ENCODE assay signal across 8 cellular contexts in the genomic region with DNA sequence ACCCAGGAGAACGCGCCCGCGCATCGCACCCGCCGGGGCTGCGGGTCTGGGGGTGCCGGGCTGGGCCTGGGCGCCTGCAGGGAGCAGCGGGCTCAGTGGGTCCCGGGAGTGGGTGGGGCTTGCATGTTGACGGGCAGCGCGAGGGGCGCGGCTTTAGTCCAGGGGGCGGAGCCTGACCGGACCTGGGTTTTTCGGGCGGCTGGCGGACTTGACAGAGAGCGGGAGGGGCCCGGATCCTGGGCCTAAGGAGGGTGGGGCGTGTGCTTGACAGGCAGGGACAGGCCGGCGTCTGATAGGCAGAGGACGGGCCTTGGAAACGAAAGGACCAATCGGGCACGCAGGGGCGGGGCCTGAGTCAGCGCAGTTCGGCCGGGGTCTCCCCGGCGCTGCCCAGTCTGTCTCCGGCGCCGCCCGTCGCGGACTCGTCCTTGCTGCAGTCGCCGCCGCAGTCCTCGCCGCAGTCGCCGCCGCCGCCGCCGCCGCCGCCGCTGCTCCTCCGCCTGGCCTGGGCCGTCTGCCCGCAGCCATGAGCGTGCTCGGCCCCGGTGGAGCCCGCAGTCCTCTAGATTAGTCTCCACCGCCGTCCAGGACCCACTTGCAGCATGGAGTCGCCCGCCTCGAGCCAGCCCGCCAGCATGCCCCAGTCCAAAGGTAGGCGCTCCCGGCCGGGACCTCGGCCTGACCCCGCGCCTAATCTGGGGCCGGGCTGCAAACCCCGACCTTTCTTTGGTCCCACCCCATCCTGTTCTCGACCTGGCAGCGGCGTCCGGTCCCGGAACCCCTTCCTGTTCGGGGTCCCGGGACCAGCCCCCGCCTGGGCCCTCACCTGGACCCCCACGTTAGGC. TPM values are rescaled to one million over a fixed set of nuclear protein-coding genes. Genes with fewer than 3 reads are reported as not detected.
DNase-seq lines count a peak whose midpoint lies in the region; ATAC-seq and TF ChIP-seq lines count a peak whose summit lies in the region.

A gene (plus strand): TSS at position 393 of the 845 bp plus-strand sequence. CDS start 210 bp downstream, at position 603.

- no TSS peak for BruUV-seq in OCI-LY7 (replicated peaks; lab: Mats Ljungman, UMichigan)

- peak within 1 kb of the TSS; percentile 92 for H3K4me2 ChIP-seq in OCI-LY7 (ENCODE audit: low read length)

- intact Hi-C loops in OCI-LY7 (cut with micrococcal nuclease; ENCODE audit: unreplicated experiment), result loop anchor here (2.0 to 5.0 kb wide), 3 partner anchors 158 to 242 kb away; a partner anchor contains a TSS

- peak within 1 kb of the TSS; percentile 95 for H3K27ac ChIP-seq in OCI-LY7 (ENCODE audit: low read depth, low read length, poor library complexity, severe bottlenecking)

- no peaks in the 10 kb centered on the region for H3K9me2 ChIP-seq in OCI-LY7 (ENCODE audit: insufficient read depth, low read length)

- H3K4me1 ChIP-seq in OCI-LY7 (ENCODE audit: insufficient read depth, low read length, poor library complexity, severe bottlenecking), result peaks cover 58% of the 10 kb centered on the region
- H3K4me1 ChIP-seq in mononuclear cell (ENCODE audit: insufficient read depth, low read length), result peaks cover 78% of the 10 kb centered on the region

- H3K36me3 ChIP-seq in OCI-LY7 (ENCODE audit: insufficient read depth, low read length), result no peaks in the 10 kb centered on the region

- H3K4me3 ChIP-seq in OCI-LY7 (ENCODE audit: low read depth, low read length, poor library complexity, severe bottlenecking), result peak within 1 kb of the TSS; percentile 84
- H3K4me3 ChIP-seq in mononuclear cell (ENCODE audit: low read length), result peak within 1 kb of the TSS; percentile 86

- CTCF ChIA-PET in OCI-LY7 (lab: Charles Lee; ENCODE audit: unreplicated experiment), result interaction anchor here (0.6 kb wide), 1 partner anchor 1014 kb away, joined by 3 read pairs; no protein-coding TSS in a partner anchor

- H2AFZ ChIP-seq in OCI-LY7 (ENCODE audit: low read length), result peak within 1 kb of the TSS; percentile 55; the same call in 1 of the 2 replicates

- no peaks in the 10 kb centered on the region for H3K9me3 ChIP-seq in OCI-LY7 (ENCODE audit: low read length)
- no peaks in the 10 kb centered on the region for H3K9me3 ChIP-seq in mononuclear cell (ENCODE audit: low read depth, low read length)

- ATAC-seq in GM21515 (IDR thresholded peaks at IDR 0.05; ENCODE audit: unreplicated experiment), result peak; percentile 73

- H3K79me2 ChIP-seq in OCI-LY7 (ENCODE audit: insufficient read depth, low read depth, low read length), result peaks cover 43% of the 10 kb centered on the region

- POLR2A ChIA-PET in OCI-LY7 (lab: Charles Lee), result interaction anchor here (0.5 to 4.4 kb wide), 3 partner anchors 8 to 1163 kb away, joined by 3 to 31 read pairs (median 8); no protein-coding TSS in a partner anchor

- H3K27me3 ChIP-seq in mononuclear cell (ENCODE audit: insufficient read depth, low read length), result no peaks in the 10 kb centered on the region

- H4K20me1 ChIP-seq in OCI-LY7 (ENCODE audit: insufficient read depth, low read length), result no peaks in the 10 kb centered on the region

- TF ChIP-seq CTCF in OCI-LY7 (conservative IDR thresholded peaks at IDR 0.05; ENCODE audit: low read length), result no peak

- peak; percentile 96 for DNase-seq in D341Med (ENCODE audit: low spot score)
- DNase-seq in HuH-7 (ENCODE audit: low spot score), result peak; percentile 96
- peak; percentile 99 for DNase-seq in OCI-LY7 (ENCODE audit: low spot score)
- peak; percentile 90 for DNase-seq in activated T-cell treated with anti-CD3 and anti-CD28 coated beads for 1 hour (ENCODE audit: low read depth)
- peak; percentile 96 for DNase-seq in epidermal melanocyte (ENCODE audit: insufficient read length, low spot score)
- DNase-seq in stimulated activated CD8-positive, alpha-beta memory T cell treated with anti-CD3 and anti-CD28 coated beads, Interleukin-4, amount 100 ng/mL, for 1 hour (ENCODE audit: low read depth in 2 of 2, low spot score in 1 of 2), result peak; percentile 87 to 93

RNA-seq across cellular contexts. Expression of the gene that starts here (rescaled TPM):
- 13.6 and 27.8 TPM in 2 replicates for total RNA-seq in OCI-LY7 (2014; rRNA removed; shearing (Covaris generic))
- total RNA-seq in OCI-LY7 (2022), result 70.3 and 71.5 TPM in 2 replicates
- total RNA-seq in mononuclear cell, result 57.4 TPM

Comparison
In these comparisons a context has a peak if more than half of its experiments do, and no peak if none do; other contexts are left out.
1. Peak in every context shown above with its lines: DNase-seq, ATAC-seq, H3K4me3 ChIP-seq and H3K27ac ChIP-seq.